In genomic region chr2:24855022-24855622, GRCh38 we compare ENCODE assay signal across 13 cellular contexts.
DNase-seq lines count a peak whose midpoint lies in the region; ATAC-seq and TF ChIP-seq lines count a peak whose summit lies in the region.
"Had no signal": no experiment of that assay in that cellular context is flagged by ENCODE, and none has a peak within 500 bp of the region (broad histone marks: within the 10 kb centered on the region; RNA-seq: fewer than 3 reads in every experiment).

No MANE protein-coding gene starts in this region.

- CTCF ChIA-PET in GM10248 (lab: Yijun Ruan, JAX), result interaction anchor here (1.7 kb wide), 1 partner anchor 27 kb away, joined by 4 read pairs; no protein-coding TSS in a partner anchor

- H3K4me3 ChIP-seq in coronary artery, result no peak overlapping the region
- H3K4me3 ChIP-seq: right lobe of liver had no signal

- TF ChIP-seq CTCF in coronary artery (IDR thresholded peaks at IDR 0.05) (no peak), GM10248 (IDR thresholded peaks at IDR 0.05; ENCODE audit: control extremely low read depth, extremely low read depth, low read depth, missing control alignments) (no peak)

- peak overlapping the region; percentile 74 to 81 for H3K27ac ChIP-seq in coronary artery

- peak; percentile 46 for DNase-seq in EH (ENCODE audit: low read depth)
- no peak for DNase-seq in coronary artery (ENCODE audit: low spot score)
- DNase-seq in left kidney (ENCODE audit: low read depth, low spot score), result peak; percentile 47
- DNase-seq in smooth muscle cell of the brain vasculature (ENCODE audit: low read depth, low spot score), result peak; percentile 47
- DNase-seq in GM10248 (ENCODE audit: extremely low spot score), result no peak
- DNase-seq in NCI-H1417 treated with DMSO at 0.1 percent for 48 hours (lab: John Stamatoyannopoulos, UW), result no peak
- DNase-seq: ACHN; activated CD4-positive, alpha-beta T cell treated with anti-CD3 and anti-CD28 coated beads for 1 hour; activated T-cell treated with anti-CD3 and anti-CD28 coated beads, Interleukin-2, amount 50 U/mL, for 1 hour; NCI-H345; right lobe of liver had no signal

- ATAC-seq in HG03521 (IDR thresholded peaks at IDR 0.05; ENCODE audit: unreplicated experiment), result no peak
- no peak for ATAC-seq in GM18870 (IDR thresholded peaks at IDR 0.05; ENCODE audit: unreplicated experiment)
- ATAC-seq: right lobe of liver had no signal

- POLR2A ChIA-PET in GM10248 (lab: Yijun Ruan, JAX), result no interaction called here

Comparison
In these comparisons a context has a peak if more than half of its experiments do, and no peak if none do; other contexts are left out.
1. DNase-seq: peak in EH (single experiment), left kidney (single experiment) and smooth muscle cell of the brain vasculature (single experiment); none in coronary artery (single experiment), GM10248 (single experiment) and NCI-H1417 treated with DMSO at 0.1 percent for 48 hours (single experiment).